Comparison of ENCODE assay signal across 1 cellular context in the genomic region with DNA sequence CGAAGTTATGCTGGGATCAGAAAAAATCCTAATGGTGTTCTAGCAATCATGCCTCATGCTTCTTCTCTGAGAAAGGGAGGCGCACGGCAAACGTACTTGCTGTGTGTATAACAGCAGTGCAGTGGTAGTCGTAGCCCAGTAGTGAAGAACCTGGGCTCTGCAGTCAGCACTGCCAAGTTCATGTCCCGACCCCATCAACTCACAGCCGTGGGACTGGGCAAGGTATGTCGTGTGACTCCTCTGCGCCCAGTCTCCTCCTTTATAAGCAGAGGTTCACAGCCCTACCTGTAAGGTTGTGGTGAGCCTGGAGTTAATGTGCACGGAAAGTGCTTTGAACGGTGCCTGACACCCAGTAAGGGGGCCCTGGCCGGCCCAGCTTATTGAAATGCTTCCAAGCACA.
TF ChIP-seq lines count a peak whose summit lies in the region.

No MANE protein-coding gene starts in this region.

TF ChIP-seq in HepG2, 621 proteins besides CTCF, POLR2A, EP300 and RAD21:
- TF ChIP-seq ATRX (CRISPR knock-in tag; IDR thresholded peaks at IDR 0.05; ENCODE audit: borderline replicate concordance) = no peak
- no peak for TF ChIP-seq NBN (conservative IDR thresholded peaks at IDR 0.05)
- no peak for TF ChIP-seq TFDP2 (CRISPR knock-in tag; IDR thresholded peaks at IDR 0.05)
- TF ChIP-seq ZNF512 (CRISPR knock-in tag; IDR thresholded peaks at IDR 0.05) = no peak
- no peak for TF ChIP-seq PCBP1 (IDR thresholded peaks at IDR 0.05; ENCODE audit: borderline replicate concordance, low read depth, low read length)
- TF ChIP-seq, protein P1, sequence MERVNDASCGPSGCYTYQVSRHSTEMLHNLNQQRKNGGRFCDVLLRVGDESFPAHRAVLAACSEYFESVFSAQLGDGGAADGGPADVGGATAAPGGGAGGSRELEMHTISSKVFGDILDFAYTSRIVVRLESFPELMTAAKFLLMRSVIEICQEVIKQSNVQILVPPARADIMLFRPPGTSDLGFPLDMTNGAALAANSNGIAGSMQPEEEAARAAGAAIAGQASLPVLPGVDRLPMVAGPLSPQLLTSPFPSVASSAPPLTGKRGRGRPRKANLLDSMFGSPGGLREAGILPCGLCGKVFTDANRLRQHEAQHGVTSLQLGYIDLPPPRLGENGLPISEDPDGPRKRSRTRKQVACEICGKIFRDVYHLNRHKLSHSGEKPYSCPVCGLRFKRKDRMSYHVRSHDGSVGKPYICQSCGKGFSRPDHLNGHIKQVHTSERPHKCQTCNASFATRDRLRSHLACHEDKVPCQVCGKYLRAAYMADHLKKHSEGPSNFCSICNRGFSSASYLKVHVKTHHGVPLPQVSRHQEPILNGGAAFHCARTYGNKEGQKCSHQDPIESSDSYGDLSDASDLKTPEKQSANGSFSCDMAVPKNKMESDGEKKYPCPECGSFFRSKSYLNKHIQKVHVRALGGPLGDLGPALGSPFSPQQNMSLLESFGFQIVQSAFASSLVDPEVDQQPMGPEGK (CRISPR knock-in tag; IDR thresholded peaks at IDR 0.05) = no peak
- TF ChIP-seq, protein P2, sequence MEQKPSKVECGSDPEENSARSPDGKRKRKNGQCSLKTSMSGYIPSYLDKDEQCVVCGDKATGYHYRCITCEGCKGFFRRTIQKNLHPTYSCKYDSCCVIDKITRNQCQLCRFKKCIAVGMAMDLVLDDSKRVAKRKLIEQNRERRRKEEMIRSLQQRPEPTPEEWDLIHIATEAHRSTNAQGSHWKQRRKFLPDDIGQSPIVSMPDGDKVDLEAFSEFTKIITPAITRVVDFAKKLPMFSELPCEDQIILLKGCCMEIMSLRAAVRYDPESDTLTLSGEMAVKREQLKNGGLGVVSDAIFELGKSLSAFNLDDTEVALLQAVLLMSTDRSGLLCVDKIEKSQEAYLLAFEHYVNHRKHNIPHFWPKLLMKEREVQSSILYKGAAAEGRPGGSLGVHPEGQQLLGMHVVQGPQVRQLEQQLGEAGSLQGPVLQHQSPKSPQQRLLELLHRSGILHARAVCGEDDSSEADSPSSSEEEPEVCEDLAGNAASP (CRISPR knock-in tag; IDR thresholded peaks at IDR 0.05; ENCODE audit: borderline replicate concordance) = no peak
- no peak for TF ChIP-seq ZNF513 (CRISPR knock-in tag; conservative IDR thresholded peaks at IDR 0.05)
- TF ChIP-seq SMAD9 (CRISPR knock-in tag; IDR thresholded peaks at IDR 0.05) = no peak
- TF ChIP-seq, protein P3, sequence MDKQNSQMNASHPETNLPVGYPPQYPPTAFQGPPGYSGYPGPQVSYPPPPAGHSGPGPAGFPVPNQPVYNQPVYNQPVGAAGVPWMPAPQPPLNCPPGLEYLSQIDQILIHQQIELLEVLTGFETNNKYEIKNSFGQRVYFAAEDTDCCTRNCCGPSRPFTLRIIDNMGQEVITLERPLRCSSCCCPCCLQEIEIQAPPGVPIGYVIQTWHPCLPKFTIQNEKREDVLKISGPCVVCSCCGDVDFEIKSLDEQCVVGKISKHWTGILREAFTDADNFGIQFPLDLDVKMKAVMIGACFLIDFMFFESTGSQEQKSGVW (CRISPR knock-in tag; IDR thresholded peaks at IDR 0.05; ENCODE audit: borderline replicate concordance) = no peak
- TF ChIP-seq MTA1 (CRISPR knock-in tag; IDR thresholded peaks at IDR 0.05; ENCODE audit: borderline replicate concordance) = no peak
- no peak for TF ChIP-seq SYNCRIP (IDR thresholded peaks at IDR 0.05; ENCODE audit: insufficient read depth, low read depth, low read length)
- TF ChIP-seq HNRNPH1 (optimal IDR thresholded peaks at IDR 0.05; ENCODE audit: low read depth, low read length) = no peak
- TF ChIP-seq, protein P4, sequence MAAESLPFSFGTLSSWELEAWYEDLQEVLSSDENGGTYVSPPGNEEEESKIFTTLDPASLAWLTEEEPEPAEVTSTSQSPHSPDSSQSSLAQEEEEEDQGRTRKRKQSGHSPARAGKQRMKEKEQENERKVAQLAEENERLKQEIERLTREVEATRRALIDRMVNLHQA (CRISPR knock-in tag; IDR thresholded peaks at IDR 0.05) = no peak
- TF ChIP-seq ZNF446 (CRISPR knock-in tag; IDR thresholded peaks at IDR 0.05) = no peak
- no peak for TF ChIP-seq ZNF782 (CRISPR knock-in tag; IDR thresholded peaks at IDR 0.05; ENCODE audit: borderline replicate concordance)
- TF ChIP-seq TP53 (CRISPR knock-in tag; conservative IDR thresholded peaks at IDR 0.05) = no peak
- TF ChIP-seq SP1 (IDR thresholded peaks at IDR 0.05) = no peak
- no peak for TF ChIP-seq SP1 (CRISPR knock-in tag; IDR thresholded peaks at IDR 0.05)
- no peak for TF ChIP-seq ZNF772 (CRISPR knock-in tag; IDR thresholded peaks at IDR 0.05)
- no peak for TF ChIP-seq ZNF781 (CRISPR knock-in tag; IDR thresholded peaks at IDR 0.05; ENCODE audit: borderline replicate concordance, not compliant biosample characterization)
